In genomic region chr19:40398417-40399056, GRCh38 we compare ENCODE assay signal across 9 cellular contexts. TPM values are rescaled to one million over a fixed set of nuclear protein-coding genes. Genes with fewer than 3 reads are reported as not detected.
A peak's percentile ranks its signal among the peaks of the same experiment; 100 is the strongest.
DNase-seq lines count a peak whose midpoint lies in the region; ATAC-seq and TF ChIP-seq lines count a peak whose summit lies in the region.
"Had no signal": no experiment of that assay in that cellular context is flagged by ENCODE, and none has a peak within 500 bp of the region (broad histone marks: within the 10 kb centered on the region; RNA-seq: fewer than 3 reads in every experiment).

No MANE protein-coding gene starts in this region.

- POLR2A ChIA-PET in WTC11 (lab: Charles Lee), result interaction anchor here (0.5 kb wide), 1 partner anchor 22 kb away, joined by 3 read pairs; no protein-coding TSS in a partner anchor

- TF ChIP-seq POLR2A in ovary (IDR thresholded peaks at IDR 0.05), result no peak

- CTCF ChIA-PET in WTC11 (lab: Charles Lee), result interaction anchor here (1.2 to 1.7 kb wide), 2 partner anchors 23 to 66 kb away, joined by 4 to 10 read pairs; no protein-coding TSS in a partner anchor

- H3K27me3 ChIP-seq in ovary, result no peaks in the 10 kb centered on the region

- ATAC-seq in WTC11, result peak; percentile 92
- ATAC-seq in omental fat pad (ENCODE audit: low FRiP score), result no peak

- no peaks in the 10 kb centered on the region for H3K36me3 Mint-ChIP-seq in WTC11

- no peaks in the 10 kb centered on the region for H3K9me3 ChIP-seq in ovary

- H3K4me3 ChIP-seq in ovary, result no peak overlapping the region

- peaks cover 37% of the 10 kb centered on the region for H3K27me3 Mint-ChIP-seq in WTC11 (ENCODE audit: low read depth)

- TF ChIP-seq EP300 in ovary (IDR thresholded peaks at IDR 0.05), result no peak

- H3K27ac ChIP-seq in caudate nucleus (ENCODE audit: low read depth, low read length), result no peak overlapping the region
- peak overlapping the region in 1 of 2 donors; percentile 21 for H3K27ac ChIP-seq in ovary

- H3K36me3 ChIP-seq in ovary, result no peaks in the 10 kb centered on the region

- peaks cover 9% of the 10 kb centered on the region for H3K4me1 Mint-ChIP-seq in WTC11

- H3K9me3 Mint-ChIP-seq in WTC11, result no peaks in the 10 kb centered on the region
- H3K9me3 Mint-ChIP-seq: nephron had no signal

- no peak overlapping the region for H3K27ac Mint-ChIP-seq in WTC11

- peak overlapping the region; percentile 53 for H3K4me3 Mint-ChIP-seq in WTC11

- H3K4me1 ChIP-seq in ovary (ENCODE audit: insufficient read depth), result peaks cover 5% of the 10 kb centered on the region

- WGBS in ovary, 3 donors, result 34 to 43% (median 40%) methylated on average over 47 of the region's 47 CpGs

- DNase-seq in GM13976 (ENCODE audit: low spot score) (peak; percentile 62), WTC11 (ENCODE audit: low spot score) (peak; percentile 92), caudate nucleus (lab: John Stamatoyannopoulos, UW) (peak in 48 of 61 donors; percentile 3 to 87 (median 46)), ovary (peak; percentile 61 to 83 (median 70)), pons (ENCODE audit: low spot score) (no peak), omental fat pad (ENCODE audit: low spot score) (no peak), AML-193 (lab: John Stamatoyannopoulos, UW) (no peak), AG08395 (ENCODE audit: low spot score) (no peak)

- in situ Hi-C loops in GM13976 (cut with MboI; ENCODE audit: low sequenced_read_pairs, unreplicated experiment), result no loop called here

- TF ChIP-seq CTCF in GM13976 (IDR thresholded peaks at IDR 0.05; ENCODE audit: borderline replicate concordance, control extremely low read depth, extremely low read depth, insufficient read depth, missing control alignments) (no peak), WTC11 (IDR thresholded peaks at IDR 0.05) (no peak), ovary (IDR thresholded peaks at IDR 0.05) (no peak), omental fat pad (IDR thresholded peaks at IDR 0.05) (no peak)

- intact Hi-C loops in ovary (cut with DNase I), result no loop called here

TF ChIP-seq in WTC11, 78 proteins besides CTCF, POLR2A, EP300 and RAD21 (continues in another document):
- TF ChIP-seq JUN (CRISPR knock-in tag; IDR thresholded peaks at IDR 0.05) (0 out of 2 replicates have a peak, but pooled peaks have one; percentile 63), ETV6 (CRISPR knock-in tag; IDR thresholded peaks at IDR 0.05) (peak; percentile 65; the same call in 1 of the 2 replicates), NR1H2 (CRISPR knock-in tag; IDR thresholded peaks at IDR 0.05) (no peak), JAZF1 (CRISPR knock-in tag; IDR thresholded peaks at IDR 0.05) (no peak), MXD4 (CRISPR knock-in tag; IDR thresholded peaks at IDR 0.05; ENCODE audit: borderline replicate concordance) (no peak), ZNF425 (CRISPR knock-in tag; conservative IDR thresholded peaks at IDR 0.05) (no peak), GABPB1 (CRISPR knock-in tag; IDR thresholded peaks at IDR 0.05) (no peak), ZNF512 (CRISPR knock-in tag; IDR thresholded peaks at IDR 0.05; ENCODE audit: borderline replicate concordance) (no peak), ZNF317 (CRISPR knock-in tag; IDR thresholded peaks at IDR 0.05; ENCODE audit: borderline replicate concordance, low read depth) (0 out of 2 replicates have a peak, but pooled peaks have one; percentile 26), CBFB (CRISPR knock-in tag; IDR thresholded peaks at IDR 0.05; ENCODE audit: low read depth) (no peak), ZNF263 (CRISPR knock-in tag; IDR thresholded peaks at IDR 0.05; ENCODE audit: low read depth) (no peak), CREB1 (CRISPR knock-in tag; IDR thresholded peaks at IDR 0.05) (0 out of 2 replicates have a peak, but pooled peaks have one; percentile 41)
- TF ChIP-seq, protein P1, sequence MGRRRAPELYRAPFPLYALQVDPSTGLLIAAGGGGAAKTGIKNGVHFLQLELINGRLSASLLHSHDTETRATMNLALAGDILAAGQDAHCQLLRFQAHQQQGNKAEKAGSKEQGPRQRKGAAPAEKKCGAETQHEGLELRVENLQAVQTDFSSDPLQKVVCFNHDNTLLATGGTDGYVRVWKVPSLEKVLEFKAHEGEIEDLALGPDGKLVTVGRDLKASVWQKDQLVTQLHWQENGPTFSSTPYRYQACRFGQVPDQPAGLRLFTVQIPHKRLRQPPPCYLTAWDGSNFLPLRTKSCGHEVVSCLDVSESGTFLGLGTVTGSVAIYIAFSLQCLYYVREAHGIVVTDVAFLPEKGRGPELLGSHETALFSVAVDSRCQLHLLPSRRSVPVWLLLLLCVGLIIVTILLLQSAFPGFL (CRISPR knock-in tag; IDR thresholded peaks at IDR 0.05; ENCODE audit: borderline replicate concordance), result no peak
- TF ChIP-seq, protein P2, sequence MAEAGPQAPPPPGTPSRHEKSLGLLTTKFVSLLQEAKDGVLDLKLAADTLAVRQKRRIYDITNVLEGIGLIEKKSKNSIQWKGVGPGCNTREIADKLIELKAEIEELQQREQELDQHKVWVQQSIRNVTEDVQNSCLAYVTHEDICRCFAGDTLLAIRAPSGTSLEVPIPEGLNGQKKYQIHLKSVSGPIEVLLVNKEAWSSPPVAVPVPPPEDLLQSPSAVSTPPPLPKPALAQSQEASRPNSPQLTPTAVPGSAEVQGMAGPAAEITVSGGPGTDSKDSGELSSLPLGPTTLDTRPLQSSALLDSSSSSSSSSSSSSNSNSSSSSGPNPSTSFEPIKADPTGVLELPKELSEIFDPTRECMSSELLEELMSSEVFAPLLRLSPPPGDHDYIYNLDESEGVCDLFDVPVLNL (CRISPR knock-in tag; IDR thresholded peaks at IDR 0.05; ENCODE audit: borderline replicate concordance, low read depth), result no peak
- TF ChIP-seq, protein P3, sequence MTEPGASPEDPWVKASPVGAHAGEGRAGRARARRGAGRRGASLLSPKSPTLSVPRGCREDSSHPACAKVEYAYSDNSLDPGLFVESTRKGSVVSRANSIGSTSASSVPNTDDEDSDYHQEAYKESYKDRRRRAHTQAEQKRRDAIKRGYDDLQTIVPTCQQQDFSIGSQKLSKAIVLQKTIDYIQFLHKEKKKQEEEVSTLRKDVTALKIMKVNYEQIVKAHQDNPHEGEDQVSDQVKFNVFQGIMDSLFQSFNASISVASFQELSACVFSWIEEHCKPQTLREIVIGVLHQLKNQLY (CRISPR knock-in tag; IDR thresholded peaks at IDR 0.05), result no peak
- TF ChIP-seq, protein P4, sequence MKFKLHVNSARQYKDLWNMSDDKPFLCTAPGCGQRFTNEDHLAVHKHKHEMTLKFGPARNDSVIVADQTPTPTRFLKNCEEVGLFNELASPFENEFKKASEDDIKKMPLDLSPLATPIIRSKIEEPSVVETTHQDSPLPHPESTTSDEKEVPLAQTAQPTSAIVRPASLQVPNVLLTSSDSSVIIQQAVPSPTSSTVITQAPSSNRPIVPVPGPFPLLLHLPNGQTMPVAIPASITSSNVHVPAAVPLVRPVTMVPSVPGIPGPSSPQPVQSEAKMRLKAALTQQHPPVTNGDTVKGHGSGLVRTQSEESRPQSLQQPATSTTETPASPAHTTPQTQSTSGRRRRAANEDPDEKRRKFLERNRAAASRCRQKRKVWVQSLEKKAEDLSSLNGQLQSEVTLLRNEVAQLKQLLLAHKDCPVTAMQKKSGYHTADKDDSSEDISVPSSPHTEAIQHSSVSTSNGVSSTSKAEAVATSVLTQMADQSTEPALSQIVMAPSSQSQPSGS (CRISPR knock-in tag; IDR thresholded peaks at IDR 0.05; ENCODE audit: borderline replicate concordance, low read depth), result no peak

RNA-seq across cellular contexts. Expression of gene HIPK4, which starts 8.6 kb away (rescaled TPM):
- total RNA-seq in WTC11 (2021) (0.21 to 0.31 TPM (median 0.25 TPM) in 3 replicates), ovary (under 1 TPM in 4 of 7 donors, not detected in 3; 0.11 to 0.35 (median 0.13) TPM), omental fat pad (1 to 10 TPM in 1 of 4 donors, under 1 TPM in 1, not detected in 2; 0.24 to 2.2 TPM)
- under 1 TPM in 1 of 2 donors, not detected in 1; 0.28 TPM for polyA plus RNA-seq in ovary

RNA-seq across cellular contexts. Expression of gene PRX, which starts 14.6 kb away (rescaled TPM):
- total RNA-seq in WTC11 (2021), result 8.2 to 8.4 TPM (median 8.3 TPM) in 3 replicates
- 1 to 10 TPM; 2.8 to 8.8 (median 6.9) TPM for total RNA-seq in ovary
- polyA plus RNA-seq in ovary, result 1 to 10 TPM; 1.7 to 8.4 TPM
- total RNA-seq in omental fat pad, result 1 to 10 TPM; 2.2 to 6.1 (median 4.3) TPM

RNA-seq across cellular contexts. Expression of gene SERTAD1, which starts 27.3 kb away (rescaled TPM):
- total RNA-seq in WTC11 (2021) (6.8 to 8.6 TPM (median 7.4 TPM) in 3 replicates), ovary (10 to 100 TPM in 5 of 7 donors, 1 to 10 TPM in 2; 6.9 to 15.2 (median 11.5) TPM), omental fat pad (10 to 100 TPM; 18.9 to 80.9 (median 37.7) TPM)
- polyA plus RNA-seq in ovary, result 1 to 10 TPM; 2.3 to 7.3 TPM

RNA-seq across cellular contexts. Expression of gene SERTAD3, which starts 45.6 kb away (rescaled TPM):
- total RNA-seq in WTC11 (2021) (31.9 to 34.6 TPM (median 33.6 TPM) in 3 replicates), ovary (10 to 100 TPM; 19.6 to 55.0 (median 39.2) TPM), omental fat pad (10 to 100 TPM; 18.5 to 37.3 (median 23.7) TPM)
- 10 to 100 TPM; 17.3 to 19.9 TPM for polyA plus RNA-seq in ovary

RNA-seq across cellular contexts. Expression of gene PLD3, which starts 50.0 kb away (rescaled TPM):
- 190 to 200 TPM (median 193 TPM) in 3 replicates for total RNA-seq in WTC11 (2021)
- 100 to 1,000 TPM; 173 to 301 (median 220) TPM for total RNA-seq in ovary
- 100 to 1,000 TPM; 120 to 200 TPM for polyA plus RNA-seq in ovary
- total RNA-seq in omental fat pad, result 100 to 1,000 TPM; 254 to 437 (median 351) TPM

Comparison
In these comparisons a context has a peak if more than half of its experiments do, and no peak if none do; other contexts are left out.
1. DNase-seq: peak in GM13976 (single experiment), WTC11 (single experiment), caudate nucleus (48 of 61) and ovary (5 of 5); none in pons (single experiment), omental fat pad (single experiment), AML-193 (0 of 2) and AG08395 (single experiment).